Comparison of ENCODE assay signal across 8 cellular contexts in the genomic region with DNA sequence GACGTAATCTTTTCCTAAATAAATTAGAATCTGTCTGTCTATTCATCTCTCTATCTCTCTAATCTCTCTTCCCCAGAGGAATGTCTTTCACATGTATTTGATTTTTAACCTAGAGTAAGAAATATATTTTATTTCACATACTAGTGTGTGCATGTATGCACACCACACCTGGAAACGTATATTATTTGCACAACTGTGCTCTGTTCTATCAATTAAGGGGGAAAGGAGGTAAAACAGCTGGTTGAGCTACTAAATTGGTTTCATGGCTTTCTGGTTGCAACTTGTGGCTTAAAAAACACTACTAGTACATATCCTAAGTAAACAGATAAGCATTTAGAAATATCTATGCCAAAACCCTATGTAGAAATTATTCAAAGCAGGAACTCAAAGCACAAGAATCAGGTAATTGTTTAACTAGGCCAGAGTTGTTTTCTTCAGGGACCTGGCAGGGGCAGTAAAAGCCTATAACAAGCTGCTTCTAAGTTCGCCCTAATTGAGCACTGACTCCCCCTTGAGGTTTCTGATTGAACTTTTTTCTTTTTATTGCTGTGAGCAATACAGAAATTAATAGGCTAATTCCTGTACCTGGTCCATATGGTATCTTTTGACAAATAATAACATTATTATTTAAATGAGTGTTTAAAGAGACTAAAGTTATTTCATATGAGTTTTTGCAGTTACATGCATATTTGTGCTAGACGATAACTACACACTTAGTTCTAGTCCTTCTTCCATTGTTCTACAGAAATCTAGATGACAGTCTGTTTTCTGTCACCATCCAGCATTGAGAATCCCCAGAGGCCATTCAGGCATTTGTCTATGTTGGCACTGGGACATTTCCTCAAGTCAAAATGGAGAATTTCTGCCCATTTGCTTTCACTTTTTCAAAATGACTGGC.
DNase-seq lines count a peak whose midpoint lies in the region; ATAC-seq, FAIRE-seq and TF ChIP-seq lines count a peak whose summit lies in the region.

No MANE protein-coding gene starts in this region.

- TF ChIP-seq POLR2A in NB4 (IDR thresholded peaks at IDR 0.05; ENCODE audit: extremely low read depth, insufficient read length): no peak

- H3K9ac ChIP-seq in SK-N-MC (ENCODE audit: insufficient read length) (no peak overlapping the region), smooth muscle cell (ENCODE audit: low read depth) (no peak overlapping the region)

- no peaks in the 10 kb centered on the region for H3K79me2 ChIP-seq in smooth muscle cell (ENCODE audit: low read depth)

- H3K4me2 ChIP-seq in smooth muscle cell: no peak overlapping the region

- TF ChIP-seq CTCF in NB4 (IDR thresholded peaks at IDR 0.05; ENCODE audit: low read depth, low read length) (peak; percentile 69), smooth muscle cell (IDR thresholded peaks at IDR 0.05; ENCODE audit: borderline replicate concordance, insufficient read depth, poor library complexity, severe bottlenecking) (peak; percentile 48)

- FAIRE-seq in GM18507 (lab: Jason Lieb, UNC) (peak; percentile 71), frontal cortex (lab: Jason Lieb, UNC) (peak; percentile 8)

- WGBS in smooth muscle cell (ENCODE audit: low lambda C conversion rate): 55% methylated on average over 4 of the region's 4 CpGs

- peak; percentile 93 for ATAC-seq in HG02798 (IDR thresholded peaks at IDR 0.05; ENCODE audit: poor library complexity, unreplicated experiment)

- no peaks in the 10 kb centered on the region for H3F3A ChIP-seq in smooth muscle cell (ENCODE audit: low read depth)

- H3K36me3 ChIP-seq in SK-N-MC (ENCODE audit: insufficient read depth, low read length): no peaks in the 10 kb centered on the region
- no peaks in the 10 kb centered on the region for H3K36me3 ChIP-seq in smooth muscle cell (ENCODE audit: low read depth)

- H3K9me3 ChIP-seq in SK-N-MC (ENCODE audit: low read depth, low read length): no peaks in the 10 kb centered on the region
- no peaks in the 10 kb centered on the region for H3K9me3 ChIP-seq in smooth muscle cell (replicated peaks; ENCODE audit: low read depth)

- H4K20me1 ChIP-seq in smooth muscle cell (ENCODE audit: low read depth): no peaks in the 10 kb centered on the region

- peak; percentile 70 for DNase-seq in AG08395 (ENCODE audit: low spot score)
- DNase-seq in GM18507 (ENCODE audit: extremely low spot score, insufficient read length, low read depth): peak; percentile 2
- DNase-seq in NB4 (ENCODE audit: low read depth): peak; percentile 60
- DNase-seq in SK-N-MC (ENCODE audit: low read depth, low spot score): peak; percentile 42
- no peak for DNase-seq in frontal cortex (ENCODE audit: low spot score in 2 of 2)
- no peak for DNase-seq in smooth muscle cell (lab: John Stamatoyannopoulos, UW; ENCODE audit: unreplicated experiment)
- DNase-seq in GDM1 (lab: John Stamatoyannopoulos, UW): no peak

- H3K27ac ChIP-seq in SK-N-MC (no peak overlapping the region), smooth muscle cell (ENCODE audit: low read depth) (no peak overlapping the region)

- no peaks in the 10 kb centered on the region for H3K4me1 ChIP-seq in smooth muscle cell (ENCODE audit: low read depth)

- H3K27me3 ChIP-seq in smooth muscle cell (ENCODE audit: low read depth): peaks cover 15% of the 10 kb centered on the region

- no peak overlapping the region for H2AFZ ChIP-seq in smooth muscle cell (ENCODE audit: low read depth)

- H3K4me3 ChIP-seq in NB4 (ENCODE audit: low read depth, low read length): no peak overlapping the region
- H3K4me3 ChIP-seq in SK-N-MC: no peak overlapping the region
- no peak overlapping the region for H3K4me3 ChIP-seq in smooth muscle cell

Comparison
In these comparisons a context has a peak if more than half of its experiments do, and no peak if none do; other contexts are left out.
1. DNase-seq: peak in AG08395 (single experiment), GM18507 (single experiment), NB4 (single experiment) and SK-N-MC (single experiment); none in frontal cortex (0 of 2), smooth muscle cell (single experiment) and GDM1 (single experiment).